Comparison of ENCODE assay signal across 8 cellular contexts in genomic region chr5:31186672-31187267, GRCh38. TPM values are rescaled to one million over a fixed set of nuclear protein-coding genes. Genes with fewer than 3 reads are reported as not detected.
DNase-seq lines count a peak whose midpoint lies in the region; ATAC-seq and TF ChIP-seq lines count a peak whose summit lies in the region.

No MANE protein-coding gene starts in this region.

- peak; percentile 47 for ATAC-seq in upper lobe of right lung

- intact Hi-C loops in upper lobe of right lung (cut with DNase I), result no loop called here

- H3K4me2 ChIP-seq in Loucy (ENCODE audit: low read depth, low read length, poor library complexity, severe bottlenecking), result no peak overlapping the region
- no peak overlapping the region for H3K4me2 ChIP-seq in SU-DHL-6 (ENCODE audit: low read depth, low read length, poor library complexity, severe bottlenecking)

- H3K4me1 ChIP-seq in Loucy (ENCODE audit: insufficient read depth, low read length, poor library complexity, severe bottlenecking) (no peaks in the 10 kb centered on the region), upper lobe of right lung (no peaks in the 10 kb centered on the region)

- H2AFZ ChIP-seq in Loucy (ENCODE audit: low read length) (no peak overlapping the region), SU-DHL-6 (ENCODE audit: low read depth, low read length, severe bottlenecking) (no peak overlapping the region)

- H3K9me2 ChIP-seq in Loucy (replicated peaks; ENCODE audit: low read depth, low read length) (no peaks in the 10 kb centered on the region), SU-DHL-6 (replicated peaks; ENCODE audit: insufficient read depth, low read length) (no peaks in the 10 kb centered on the region)

- H4K20me1 ChIP-seq in Loucy (ENCODE audit: insufficient read depth, low read length, poor library complexity, severe bottlenecking) (no peaks in the 10 kb centered on the region), SU-DHL-6 (ENCODE audit: low read depth, low read length) (no peaks in the 10 kb centered on the region)

- H3K27me3 ChIP-seq in Loucy (ENCODE audit: insufficient read depth, low read length, poor library complexity, severe bottlenecking) (no peaks in the 10 kb centered on the region), SU-DHL-6 (ENCODE audit: low read length) (no peaks in the 10 kb centered on the region), upper lobe of right lung (no peaks in the 10 kb centered on the region)

- H3K27ac ChIP-seq in SU-DHL-6 (ENCODE audit: low read depth, low read length) (no peak overlapping the region), upper lobe of right lung (no peak overlapping the region)

- H3K9me3 ChIP-seq in Loucy (ENCODE audit: insufficient read depth, low read depth, low read length) (no peaks in the 10 kb centered on the region), SU-DHL-6 (ENCODE audit: insufficient read depth, low read length) (no peaks in the 10 kb centered on the region), upper lobe of right lung (no peaks in the 10 kb centered on the region)

- H3K9ac ChIP-seq in Loucy (ENCODE audit: low read depth, low read length, poor library complexity, severe bottlenecking) (no peak overlapping the region), SU-DHL-6 (ENCODE audit: low read length) (no peak overlapping the region)

- no peak overlapping the region for H3K4me3 ChIP-seq in Loucy (ENCODE audit: low read length, poor library complexity, severe bottlenecking)
- no peak overlapping the region for H3K4me3 ChIP-seq in SU-DHL-6 (ENCODE audit: insufficient read depth, low read length, poor library complexity, severe bottlenecking)
- H3K4me3 ChIP-seq in upper lobe of right lung, result no peak overlapping the region

- no peaks in the 10 kb centered on the region for H3F3A ChIP-seq in Loucy (ENCODE audit: low read depth)
- H3F3A ChIP-seq in SU-DHL-6 (ENCODE audit: insufficient read depth), result no peaks in the 10 kb centered on the region

- no peaks in the 10 kb centered on the region for H3K36me3 ChIP-seq in Loucy (ENCODE audit: insufficient read depth, low read length)
- no peaks in the 10 kb centered on the region for H3K36me3 ChIP-seq in SU-DHL-6 (ENCODE audit: low read length)
- no peaks in the 10 kb centered on the region for H3K36me3 ChIP-seq in upper lobe of right lung

- TF ChIP-seq CTCF in Loucy (conservative IDR thresholded peaks at IDR 0.05; ENCODE audit: low read length), result peak; percentile 92
- TF ChIP-seq CTCF in SU-DHL-6 (IDR thresholded peaks at IDR 0.05; ENCODE audit: insufficient read depth, low read length, poor library complexity, severe bottlenecking), result peak; percentile 69
- peak; percentile 77 for TF ChIP-seq CTCF in upper lobe of right lung (IDR thresholded peaks at IDR 0.05)

- H3K79me2 ChIP-seq in Loucy (ENCODE audit: insufficient read depth, low read length) (no peaks in the 10 kb centered on the region), SU-DHL-6 (ENCODE audit: insufficient read depth, low read length) (no peaks in the 10 kb centered on the region)

- DNase-seq in NCI-H524 (lab: John Stamatoyannopoulos, UW), result peak; percentile 17 to 57
- no peak for DNase-seq in NCI-H524 treated with DMSO at 0.1 percent for 48 hours (lab: John Stamatoyannopoulos, UW)
- peak; percentile 23 for DNase-seq in hepatic stellate cell (ENCODE audit: low spot score)
- no peak for DNase-seq in upper lobe of right lung
- DNase-seq in activated effector memory CD4-positive, alpha-beta T cell treated with Interleukin-2 at 50 U/mL for 16 hours, result no peak
- DNase-seq in activated CD4-positive, CD25-positive, alpha-beta regulatory T cell treated with anti-CD3 and anti-CD28 coated beads, Interleukin-2, amount 50 U/mL, for 72 hours, result no peak

RNA-seq across cellular contexts. Expression of gene CDH6, which starts 6.7 kb away (rescaled TPM):
- 9.4 TPM for total RNA-seq in upper lobe of right lung

Comparison
In these comparisons a context has a peak if more than half of its experiments do, and no peak if none do; other contexts are left out.
1. DNase-seq: peak in NCI-H524 (2 of 2) and hepatic stellate cell (single experiment); none in NCI-H524 treated with DMSO at 0.1 percent for 48 hours (single experiment), upper lobe of right lung (single experiment), activated effector memory CD4-positive, alpha-beta T cell treated with Interleukin-2 at 50 U/mL for 16 hours (single experiment) and activated CD4-positive, CD25-positive, alpha-beta regulatory T cell treated with anti-CD3 and anti-CD28 coated beads, Interleukin-2, amount 50 U/mL, for 72 hours (single experiment).
2. Peak in every context shown above with its lines, with median percentiles within 50 percentile points of each other: CTCF ChIP-seq.